13 cellular contexts compared by ENCODE assay signal in the genomic region with DNA sequence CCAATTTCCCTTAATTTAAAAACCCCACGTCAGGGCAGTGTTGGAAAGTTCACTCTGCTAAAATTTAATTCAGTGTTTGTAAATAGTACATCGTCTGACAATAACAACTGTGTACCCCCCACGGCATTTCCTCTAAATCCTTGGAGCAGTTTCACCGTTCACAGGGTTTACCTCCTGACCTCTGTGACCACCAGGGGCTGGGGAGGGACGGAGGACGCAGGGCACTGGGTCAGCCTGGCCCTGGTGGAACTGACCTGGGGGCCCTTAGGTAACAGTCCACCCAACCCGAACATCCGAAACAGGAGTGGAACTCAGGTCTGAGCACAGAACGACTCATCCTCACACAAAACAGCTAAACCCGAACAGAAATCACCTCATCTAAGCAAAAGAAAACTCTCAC. TPM values are rescaled to one million over a fixed set of nuclear protein-coding genes. Genes with fewer than 3 reads are reported as not detected.
DNase-seq lines count a peak whose midpoint lies in the region; ATAC-seq and TF ChIP-seq lines count a peak whose summit lies in the region.
"Had no signal": no experiment of that assay in that cellular context is flagged by ENCODE, and none has a peak within 500 bp of the region (broad histone marks: within the 10 kb centered on the region; RNA-seq: fewer than 3 reads in every experiment).

No MANE protein-coding gene starts in this region.

- H3K36me3 ChIP-seq in heart left ventricle (peaks cover 0 to 3% (median 0%) of the 10 kb centered on the region in 9 donors), brain microvascular endothelial cell (replicated peaks) (no peaks in the 10 kb centered on the region), mesodermal cell (ENCODE audit: control insufficient read depth, insufficient read depth, low read length) (peaks cover 7% of the 10 kb centered on the region)

- no peaks in the 10 kb centered on the region for H3K36me3 Mint-ChIP-seq in type B pancreatic cell

- WGBS in heart left ventricle, 4 donors, result 39 to 56% (median 50%) methylated on average over 10 of the region's 10 CpGs
- WGBS in mesodermal cell (ENCODE audit: insufficient coverage in 2 of 2), 2 experiments, result 49 to 55% methylated on average over 3 to 7 of the region's 10 CpGs

- H3K27me3 ChIP-seq in heart left ventricle (peaks cover 0 to 27% (median 0%) of the 10 kb centered on the region in 9 donors), brain microvascular endothelial cell (replicated peaks) (peaks cover 4% of the 10 kb centered on the region)
- H3K27me3 ChIP-seq: MG63 had no signal

- TF ChIP-seq CTCF in heart left ventricle (IDR thresholded peaks at IDR 0.05), result peak in 2 of 12 donors; percentile 15 to 22
- TF ChIP-seq CTCF in brain microvascular endothelial cell (IDR thresholded peaks at IDR 0.05; ENCODE audit: low read depth, low read length, missing control alignments), result peak; percentile 10
- TF ChIP-seq CTCF in type B pancreatic cell (conservative IDR thresholded peaks at IDR 0.05), result no peak

- in situ Hi-C loops in brain microvascular endothelial cell (cut with HindIII; ENCODE audit: low pct_ligation_motif_present, low sequenced_read_pairs), result no loop called here

- no peaks in the 10 kb centered on the region for H3K9me3 Mint-ChIP-seq in type B pancreatic cell
- H3K9me3 Mint-ChIP-seq: activated T-helper 2 cell treated with anti-CD3 and anti-CD28 coated beads, Interferon-gamma antibody, Interleukin-2, Interleukin-4, amounts not matched to agents 10 μg/mL and 5 μg/mL and 100 μg/mL, durations not matched to agents 14 hours and 24 hours and 36 hours had no signal

- peaks cover 15% of the 10 kb centered on the region for H3K27me3 Mint-ChIP-seq in type B pancreatic cell

- H3K4me1 Mint-ChIP-seq in type B pancreatic cell (ENCODE audit: unreplicated experiment), result peaks cover 35% of the 10 kb centered on the region

- no peak for DNase-seq in heart left ventricle
- no peak for DNase-seq in Right ventricle myocardium superior
- DNase-seq in brain microvascular endothelial cell, result no peak
- no peak for DNase-seq in type B pancreatic cell (ENCODE audit: extremely low spot score, unreplicated experiment)
- no peak for DNase-seq in NK-92 (lab: John Stamatoyannopoulos, UW; ENCODE audit: unreplicated experiment)
- no peak for DNase-seq in iPS-NIHi11 (ENCODE audit: low spot score)
- no peak for DNase-seq in NCI-H226
- DNase-seq: DMS153, MG63, NCI-H2171 treated with DMSO at 0.1 percent for 48 hours had no signal

- peak overlapping the region in 11 of 12 donors; percentile 53 to 94 (median 89) for H3K27ac ChIP-seq in heart left ventricle
- H3K27ac ChIP-seq in brain microvascular endothelial cell, result no peak overlapping the region
- no peak overlapping the region for H3K27ac ChIP-seq in mesodermal cell (ENCODE audit: low read depth, low read length, severe bottlenecking)
- H3K27ac ChIP-seq: epithelial cell of prostate had no signal

- H3K4me3 Mint-ChIP-seq in type B pancreatic cell, result peak overlapping the region; percentile 93

- intact Hi-C loops in heart left ventricle (cut with DNase I) (loop anchor here in 7 of 10 donors (2.0 to 5.0 kb wide), 5 partner anchors 30 to 87 kb away; partner anchors contain the start of gene ABHD16B (in 2 of the 7)), Right ventricle myocardium superior (cut with DNase I) (loop anchor here (5.0 kb wide), 1 partner anchor 33 kb away; the partner anchor contains the start of gene ABHD16B)

- H3K9me3 ChIP-seq in heart left ventricle, result no peaks in the 10 kb centered on the region
- H3K9me3 ChIP-seq in mesodermal cell (ENCODE audit: control insufficient read depth, low read length), result no peaks in the 10 kb centered on the region
- H3K9me3 ChIP-seq: MG63 had no signal

- ATAC-seq in heart left ventricle (no peak), Right ventricle myocardium superior (ENCODE audit: poor library complexity) (no peak)

- peak overlapping the region in 11 of 12 donors; percentile 48 to 99 (median 77) for H3K4me3 ChIP-seq in heart left ventricle
- H3K4me3 ChIP-seq in brain microvascular endothelial cell (ENCODE audit: low read depth, low read length), result no peak overlapping the region
- H3K4me3 ChIP-seq in mesodermal cell (ENCODE audit: extremely low read depth, insufficient read depth, low read length, poor library complexity, severe bottlenecking), result peak overlapping the region; percentile 64

- peak overlapping the region; percentile 89 for H3K27ac Mint-ChIP-seq in type B pancreatic cell
- H3K27ac Mint-ChIP-seq: activated T-helper 2 cell treated with anti-CD3 and anti-CD28 coated beads, Interferon-gamma antibody, Interleukin-2, Interleukin-4, amounts not matched to agents 10 μg/mL and 5 μg/mL and 100 μg/mL, durations not matched to agents 14 hours and 24 hours and 36 hours had no signal

- TF ChIP-seq POLR2A in heart left ventricle (IDR thresholded peaks at IDR 0.05), result no peak

- H3K4me1 ChIP-seq in heart left ventricle (peaks cover 5 to 71% (median 48%) of the 10 kb centered on the region in 12 donors), mesodermal cell (ENCODE audit: control insufficient read depth, insufficient read depth, low read length, poor library complexity, severe bottlenecking) (peaks cover 38% of the 10 kb centered on the region)

RNA-seq across cellular contexts. Expression of gene ZBTB46, which starts 2.1 kb away (rescaled TPM):
- 10 to 100 TPM; 11.2 to 27.4 (median 14.4) TPM for total RNA-seq in heart left ventricle
- polyA plus RNA-seq in heart left ventricle, result 1 to 10 TPM; 6.6 to 8.2 TPM
- 13.5 TPM for total RNA-seq in Right ventricle myocardium superior
- polyA plus RNA-seq in mesodermal cell (2013, experiment 1 of 2), result 18.5 TPM
- 15.9 TPM for polyA plus RNA-seq in mesodermal cell (2013, experiment 2 of 2)
- 9.8 and 13.6 TPM in 2 replicates for total RNA-seq in type B pancreatic cell (ENCODE audit: low replicate concordance)

RNA-seq across cellular contexts. Expression of gene ABHD16B, which starts 32.3 kb away (rescaled TPM):
- total RNA-seq in heart left ventricle (not detected), Right ventricle myocardium superior (not detected), type B pancreatic cell (ENCODE audit: low replicate concordance) (not detected in 2 replicates)
- polyA plus RNA-seq in heart left ventricle, result under 1 TPM; 0.12 to 0.72 TPM
- polyA plus RNA-seq in mesodermal cell (2013, experiment 1 of 2), result not detected
- not detected for polyA plus RNA-seq in mesodermal cell (2013, experiment 2 of 2)
- total RNA-seq: activated T-helper 2 cell treated with anti-CD3 and anti-CD28 coated beads, Interferon-gamma antibody, Interleukin-2, Interleukin-4, amounts not matched to agents 10 μg/mL and 5 μg/mL and 100 μg/mL, durations not matched to agents 14 hours and 24 hours and 36 hours had no signal

RNA-seq across cellular contexts. Expression of gene TPD52L2, which starts 36.1 kb away (rescaled TPM):
- total RNA-seq in heart left ventricle, result 100 to 1,000 TPM in 1 of 9 donors, 10 to 100 TPM in 8; 65.0 to 122 (median 72.2) TPM
- polyA plus RNA-seq in heart left ventricle, result 100 to 1,000 TPM in 1 of 2 donors, 10 to 100 TPM in 1; 44.4 to 179 TPM
- 69.0 TPM for total RNA-seq in Right ventricle myocardium superior
- 103 TPM for polyA plus RNA-seq in mesodermal cell (2013, experiment 1 of 2)
- 100 TPM for polyA plus RNA-seq in mesodermal cell (2013, experiment 2 of 2)
- total RNA-seq in type B pancreatic cell (ENCODE audit: low replicate concordance), result 76.5 and 96.3 TPM in 2 replicates

Comparison
In these comparisons a context has a peak if more than half of its experiments do, and no peak if none do; other contexts are left out.
1. H3K27ac ChIP-seq: peak in heart left ventricle (11 of 12); none in brain microvascular endothelial cell (single experiment) and mesodermal cell (single experiment).